Comparison of ENCODE assay signal across 1 cellular context in genomic region chr12:12671850-12672660, GRCh38.
TF ChIP-seq lines count a peak whose summit lies in the region.

No MANE protein-coding gene starts in this region.

TF ChIP-seq in HepG2, 621 proteins besides CTCF, POLR2A, EP300 and RAD21 (continued from another document):
- TF ChIP-seq ZNF615 (CRISPR knock-in tag; IDR thresholded peaks at IDR 0.05; ENCODE audit: borderline replicate concordance), result no peak
- TF ChIP-seq SMYD3 (CRISPR knock-in tag; IDR thresholded peaks at IDR 0.05), result no peak
- no peak for TF ChIP-seq HMGA1 (CRISPR knock-in tag; conservative IDR thresholded peaks at IDR 0.05)
- no peak for TF ChIP-seq GATAD2A (CRISPR knock-in tag; IDR thresholded peaks at IDR 0.05)
- TF ChIP-seq KDM3A (CRISPR knock-in tag; IDR thresholded peaks at IDR 0.05; ENCODE audit: low read depth), result no peak
